Comparison of ENCODE assay signal across 2 cellular contexts in the genomic region with DNA sequence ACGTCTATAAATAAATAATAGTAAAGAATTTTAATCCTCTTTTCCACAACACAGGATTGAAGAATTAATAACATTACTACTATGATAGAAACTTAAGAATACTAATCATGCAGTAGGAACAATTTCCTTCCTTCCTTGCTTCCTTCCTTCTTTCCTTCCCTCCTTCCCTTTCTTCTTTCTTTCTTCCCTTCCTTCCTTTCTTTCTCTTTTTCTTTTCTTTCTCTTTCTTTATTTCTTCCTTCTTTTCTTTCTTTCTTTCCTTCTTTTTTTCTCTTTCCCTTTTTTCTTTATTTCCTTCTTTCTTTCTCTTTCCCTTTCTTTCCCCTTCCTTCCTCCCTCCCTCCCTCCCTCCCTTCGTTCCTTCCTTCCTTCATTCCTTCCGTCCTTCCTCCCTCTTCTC.
TF ChIP-seq lines count a peak whose summit lies in the region.

No MANE protein-coding gene starts in this region.

TF ChIP-seq in HepG2, 621 proteins besides CTCF, POLR2A, EP300 and RAD21:
- TF ChIP-seq, protein P1, sequence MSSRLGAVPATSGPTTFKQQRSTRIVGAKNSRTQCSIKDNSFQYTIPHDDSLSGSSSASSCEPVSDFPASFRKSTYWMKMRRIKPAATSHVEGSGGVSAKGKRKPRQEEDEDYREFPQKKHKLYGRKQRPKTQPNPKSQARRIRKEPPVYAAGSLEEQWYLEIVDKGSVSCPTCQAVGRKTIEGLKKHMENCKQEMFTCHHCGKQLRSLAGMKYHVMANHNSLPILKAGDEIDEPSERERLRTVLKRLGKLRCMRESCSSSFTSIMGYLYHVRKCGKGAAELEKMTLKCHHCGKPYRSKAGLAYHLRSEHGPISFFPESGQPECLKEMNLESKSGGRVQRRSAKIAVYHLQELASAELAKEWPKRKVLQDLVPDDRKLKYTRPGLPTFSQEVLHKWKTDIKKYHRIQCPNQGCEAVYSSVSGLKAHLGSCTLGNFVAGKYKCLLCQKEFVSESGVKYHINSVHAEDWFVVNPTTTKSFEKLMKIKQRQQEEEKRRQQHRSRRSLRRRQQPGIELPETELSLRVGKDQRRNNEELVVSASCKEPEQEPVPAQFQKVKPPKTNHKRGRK (CRISPR knock-in tag; IDR thresholded peaks at IDR 0.05): 0 out of 2 replicates have a peak, but pooled peaks have one; percentile 77
- TF ChIP-seq, protein P2, sequence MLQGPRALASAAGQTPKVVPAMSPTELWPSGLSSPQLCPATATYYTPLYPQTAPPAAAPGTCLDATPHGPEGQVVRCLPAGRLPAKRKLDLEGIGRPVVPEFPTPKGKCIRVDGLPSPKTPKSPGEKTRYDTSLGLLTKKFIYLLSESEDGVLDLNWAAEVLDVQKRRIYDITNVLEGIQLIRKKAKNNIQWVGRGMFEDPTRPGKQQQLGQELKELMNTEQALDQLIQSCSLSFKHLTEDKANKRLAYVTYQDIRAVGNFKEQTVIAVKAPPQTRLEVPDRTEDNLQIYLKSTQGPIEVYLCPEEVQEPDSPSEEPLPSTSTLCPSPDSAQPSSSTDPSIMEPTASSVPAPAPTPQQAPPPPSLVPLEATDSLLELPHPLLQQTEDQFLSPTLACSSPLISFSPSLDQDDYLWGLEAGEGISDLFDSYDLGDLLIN (CRISPR knock-in tag; IDR thresholded peaks at IDR 0.05; ENCODE audit: borderline replicate concordance): no peak
- TF ChIP-seq ZNF382 (CRISPR knock-in tag; IDR thresholded peaks at IDR 0.05; ENCODE audit: borderline replicate concordance) (no peak), MYC (CRISPR knock-in tag; IDR thresholded peaks at IDR 0.05; ENCODE audit: borderline replicate concordance) (no peak), U2AF2 (IDR thresholded peaks at IDR 0.05; ENCODE audit: low read depth, low read length) (0 out of 2 replicates have a peak, but pooled peaks have one; percentile 33), SMAD3 (CRISPR knock-in tag; IDR thresholded peaks at IDR 0.05) (no peak), EHMT2 (IDR thresholded peaks at IDR 0.05; ENCODE audit: borderline replicate concordance, low read depth, low read length) (no peak), SRSF9 (IDR thresholded peaks at IDR 0.05; ENCODE audit: borderline replicate concordance, insufficient read depth, low read depth, low read length, poor library complexity, severe bottlenecking) (peak; percentile 61), HNRNPK (IDR thresholded peaks at IDR 0.05; ENCODE audit: low read depth, low read length, poor library complexity, severe bottlenecking) (peak; percentile 69), GLMP (CRISPR knock-in tag; IDR thresholded peaks at IDR 0.05; ENCODE audit: borderline replicate concordance) (no peak)

TF ChIP-seq in K562, 482 proteins besides CTCF, POLR2A, EP300 and RAD21:
- peak; percentile 41 for TF ChIP-seq U2AF1 (optimal IDR thresholded peaks at IDR 0.05; ENCODE audit: low read depth, low read length)
- TF ChIP-seq, protein P3, sequence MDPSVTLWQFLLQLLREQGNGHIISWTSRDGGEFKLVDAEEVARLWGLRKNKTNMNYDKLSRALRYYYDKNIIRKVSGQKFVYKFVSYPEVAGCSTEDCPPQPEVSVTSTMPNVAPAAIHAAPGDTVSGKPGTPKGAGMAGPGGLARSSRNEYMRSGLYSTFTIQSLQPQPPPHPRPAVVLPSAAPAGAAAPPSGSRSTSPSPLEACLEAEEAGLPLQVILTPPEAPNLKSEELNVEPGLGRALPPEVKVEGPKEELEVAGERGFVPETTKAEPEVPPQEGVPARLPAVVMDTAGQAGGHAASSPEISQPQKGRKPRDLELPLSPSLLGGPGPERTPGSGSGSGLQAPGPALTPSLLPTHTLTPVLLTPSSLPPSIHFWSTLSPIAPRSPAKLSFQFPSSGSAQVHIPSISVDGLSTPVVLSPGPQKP (CRISPR knock-in tag; IDR thresholded peaks at IDR 0.05): no peak
- TF ChIP-seq, protein P1 (tag; IDR thresholded peaks at IDR 0.05): peak; percentile 71
